Comparison of ENCODE assay signal across 14 cellular contexts in the genomic region with DNA sequence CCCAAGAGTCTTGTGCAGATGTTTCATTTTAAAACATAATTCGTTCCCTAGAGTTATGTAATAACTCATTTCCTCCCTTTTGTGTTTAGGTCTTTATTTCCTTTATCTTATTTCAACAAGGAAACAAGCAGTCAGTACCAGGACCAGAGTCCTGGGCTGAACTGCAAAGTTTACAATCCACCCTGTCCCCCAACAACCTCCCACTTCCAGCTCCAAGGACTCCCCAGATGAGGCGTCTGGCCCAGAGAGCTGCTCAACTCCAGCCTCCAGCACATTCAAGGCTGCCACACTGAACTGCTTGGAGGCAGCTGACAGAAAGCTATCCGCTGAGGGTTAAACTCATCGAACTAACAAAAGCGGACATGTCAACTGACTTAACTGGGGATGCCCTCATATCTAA. TPM values are rescaled to one million over a fixed set of nuclear protein-coding genes. Genes with fewer than 3 reads are reported as not detected.
DNase-seq lines count a peak whose midpoint lies in the region; ATAC-seq and TF ChIP-seq lines count a peak whose summit lies in the region.
"Had no signal": no experiment of that assay in that cellular context is flagged by ENCODE, and none has a peak within 500 bp of the region (broad histone marks: within the 10 kb centered on the region; RNA-seq: fewer than 3 reads in every experiment).

No MANE protein-coding gene starts in this region.

- no peaks in the 10 kb centered on the region for H3K9me3 Mint-ChIP-seq in activated CD8-positive, alpha-beta T cell treated with anti-CD3 and anti-CD28 coated beads for 36 hours

- no peaks in the 10 kb centered on the region for H3K27me3 Mint-ChIP-seq in activated CD8-positive, alpha-beta T cell treated with anti-CD3 and anti-CD28 coated beads for 36 hours

- DNase-seq in GF-D8 (lab: John Stamatoyannopoulos, UW), result peak; percentile 1
- DNase-seq in activated CD8-positive, alpha-beta T cell treated with anti-CD3 and anti-CD28 coated beads for 36 hours, result no peak
- DNase-seq in esophagus squamous epithelium (lab: John Stamatoyannopoulos, UW), result no peak
- DNase-seq in prostate gland (ENCODE audit: low spot score), result no peak
- no peak for DNase-seq in activated effector memory CD4-positive, alpha-beta T cell treated with anti-CD3 and anti-CD28 coated beads, Interleukin-2, amount 50 U/mL, for 16 hours
- DNase-seq in omental fat pad (ENCODE audit: low spot score), result no peak
- DNase-seq: activated CD4-positive, alpha-beta T cell treated with anti-CD3 and anti-CD28 coated beads for 48 hours; aorta; foreskin melanocyte; MM.1S; NCI-H446; SIG-M5; stimulated activated naive CD8-positive, alpha-beta T cell treated with anti-CD3 and anti-CD28 coated beads, Interleukin-15, Interleukin-2, amounts not matched to agents 100 U/mL and 50 U/mL, for 24 hours had no signal

- H3K36me3 ChIP-seq in esophagus squamous epithelium, result peaks cover 0 to 45% (median 0%) of the 10 kb centered on the region in 3 donors
- peaks cover 0 to 4% of the 10 kb centered on the region in 2 donors for H3K36me3 ChIP-seq in prostate gland

- H3K4me1 ChIP-seq in esophagus squamous epithelium (peaks cover 43 to 88% (median 59%) of the 10 kb centered on the region in 3 donors), prostate gland (replicated peaks) (peaks cover 14% of the 10 kb centered on the region)

- peaks cover 58% of the 10 kb centered on the region for H3K4me1 Mint-ChIP-seq in activated CD8-positive, alpha-beta T cell treated with anti-CD3 and anti-CD28 coated beads for 36 hours (ENCODE audit: low read depth)

- no peak for TF ChIP-seq CTCF in activated CD8-positive, alpha-beta T cell treated with anti-CD3 and anti-CD28 coated beads for 36 hours (IDR thresholded peaks at IDR 0.05)
- TF ChIP-seq CTCF in esophagus squamous epithelium (IDR thresholded peaks at IDR 0.05), result no peak
- no peak for TF ChIP-seq CTCF in prostate gland (IDR thresholded peaks at IDR 0.05)
- no peak for TF ChIP-seq CTCF in omental fat pad (IDR thresholded peaks at IDR 0.05)

- WGBS in esophagus squamous epithelium, 2 donors, result 43 to 54% methylated on average over 3 to 5 of the region's 5 CpGs
- WGBS in prostate gland, result 64% methylated on average over 5 of the region's 5 CpGs

- POLR2A ChIA-PET in activated CD8-positive, alpha-beta T cell treated with anti-CD3 and anti-CD28 coated beads for 36 hours (lab: Charles Lee), result interaction anchor here (0.7 to 9.0 kb wide), 3 partner anchors 12 to 1031 kb away, joined by 3 to 102 read pairs (median 69); no protein-coding TSS in a partner anchor

- intact Hi-C loops in activated CD8-positive, alpha-beta T cell treated with anti-CD3 and anti-CD28 coated beads for 36 hours (cut with micrococcal nuclease), result no loop called here
- intact Hi-C loops in esophagus squamous epithelium (cut with DNase I), result no loop called here
- intact Hi-C loops in prostate gland (cut with DNase I), result no loop called here

- CTCF ChIA-PET in activated CD8-positive, alpha-beta T cell treated with anti-CD3 and anti-CD28 coated beads for 36 hours (lab: Charles Lee), result interaction anchor here (1.2 to 3.4 kb wide), 4 partner anchors 11 to 49 kb away, joined by 3 to 13 read pairs (median 4); no protein-coding TSS in a partner anchor

- H3K27ac Mint-ChIP-seq in activated CD8-positive, alpha-beta T cell treated with anti-CD3 and anti-CD28 coated beads for 36 hours, result peak overlapping the region; percentile 69

- H3K27ac ChIP-seq in esophagus squamous epithelium (peak overlapping the region; percentile 57 to 89 (median 84)), prostate gland (peak overlapping the region; percentile 6 to 14)

- no peak overlapping the region for H3K4me3 Mint-ChIP-seq in activated CD8-positive, alpha-beta T cell treated with anti-CD3 and anti-CD28 coated beads for 36 hours

- H3K27me3 ChIP-seq in esophagus squamous epithelium (no peaks in the 10 kb centered on the region), prostate gland (replicated peaks; ENCODE audit: insufficient read depth) (no peaks in the 10 kb centered on the region)

- TF ChIP-seq POLR2A in esophagus squamous epithelium (IDR thresholded peaks at IDR 0.05) (no peak), prostate gland (IDR thresholded peaks at IDR 0.05) (no peak)

- H3K9me3 ChIP-seq in esophagus squamous epithelium (no peaks in the 10 kb centered on the region), prostate gland (no peaks in the 10 kb centered on the region)

- ATAC-seq in activated CD8-positive, alpha-beta T cell treated with anti-CD3 and anti-CD28 coated beads for 36 hours, result no peak
- ATAC-seq in HG02798 (IDR thresholded peaks at IDR 0.05; ENCODE audit: poor library complexity, unreplicated experiment) (no peak), omental fat pad (ENCODE audit: low FRiP score) (no peak)
- ATAC-seq: stimulated activated naive CD8-positive, alpha-beta T cell treated with anti-CD3 and anti-CD28 coated beads, Interleukin-15, Interleukin-2, amounts not matched to agents 100 U/mL and 50 U/mL, for 24 hours had no signal

- H3K4me3 ChIP-seq in esophagus squamous epithelium (no peak overlapping the region), prostate gland (no peak overlapping the region)

- peaks cover 40% of the 10 kb centered on the region for H3K36me3 Mint-ChIP-seq in activated CD8-positive, alpha-beta T cell treated with anti-CD3 and anti-CD28 coated beads for 36 hours (ENCODE audit: low read depth)

RNA-seq across cellular contexts. Expression of a gene that starts 4.5 kb away (rescaled TPM):
- total RNA-seq in activated CD8-positive, alpha-beta T cell treated with anti-CD3 and anti-CD28 coated beads for 36 hours, result 10 to 100 TPM; 70.2 to 71.1 TPM
- total RNA-seq in esophagus squamous epithelium (10 to 100 TPM; 23.3 to 33.0 (median 28.0) TPM), prostate gland (10 to 100 TPM; 46.4 to 62.6 TPM), omental fat pad (10 to 100 TPM; 25.0 to 44.9 (median 30.7) TPM)

RNA-seq across cellular contexts. Expression of a gene that starts 30.2 kb away (rescaled TPM):
- total RNA-seq in activated CD8-positive, alpha-beta T cell treated with anti-CD3 and anti-CD28 coated beads for 36 hours, result under 1 TPM; 0.54 to 0.59 TPM
- total RNA-seq in esophagus squamous epithelium, result under 1 TPM in 1 of 4 donors, not detected in 3; 0.76 TPM
- not detected for total RNA-seq in prostate gland
- not detected for total RNA-seq in omental fat pad

RNA-seq across cellular contexts. Expression of a gene that starts 39.0 kb away (rescaled TPM):
- 10 to 100 TPM; 64.2 to 64.3 TPM for total RNA-seq in activated CD8-positive, alpha-beta T cell treated with anti-CD3 and anti-CD28 coated beads for 36 hours
- total RNA-seq in esophagus squamous epithelium (10 to 100 TPM; 49.5 to 81.6 (median 71.7) TPM), prostate gland (100 to 1,000 TPM; 125 to 455 TPM), omental fat pad (100 to 1,000 TPM; 125 to 212 (median 152) TPM)

RNA-seq across cellular contexts. Expression of a gene that starts 56.5 kb away (rescaled TPM):
- total RNA-seq in activated CD8-positive, alpha-beta T cell treated with anti-CD3 and anti-CD28 coated beads for 36 hours, result 1 to 10 TPM; 1.1 to 1.4 TPM
- total RNA-seq in esophagus squamous epithelium (1 to 10 TPM; 2.1 to 5.1 (median 3.6) TPM), prostate gland (10 to 100 TPM; 10.2 to 54.7 TPM), omental fat pad (1 to 10 TPM; 1.8 to 4.1 (median 3.0) TPM)
